Comparison of ENCODE assay signal across 1 cellular context in genomic region chr7:132307465-132307864, GRCh38.
TF ChIP-seq lines count a peak whose summit lies in the region.

No MANE protein-coding gene starts in this region.

TF ChIP-seq in H1, 55 proteins besides CTCF, POLR2A, EP300 and RAD21 (continued from another document):
- TF ChIP-seq KDM1A (IDR thresholded peaks at IDR 0.05; ENCODE audit: borderline replicate concordance, low read length) (no peak), BACH1 (IDR thresholded peaks at IDR 0.05; ENCODE audit: low read length) (no peak), ATF2 (IDR thresholded peaks at IDR 0.05; ENCODE audit: low read length) (no peak), CBX5 (IDR thresholded peaks at IDR 0.05; ENCODE audit: low read depth, low read length) (no peak)
